Comparison of ENCODE assay signal across 1 cellular context in the genomic region with DNA sequence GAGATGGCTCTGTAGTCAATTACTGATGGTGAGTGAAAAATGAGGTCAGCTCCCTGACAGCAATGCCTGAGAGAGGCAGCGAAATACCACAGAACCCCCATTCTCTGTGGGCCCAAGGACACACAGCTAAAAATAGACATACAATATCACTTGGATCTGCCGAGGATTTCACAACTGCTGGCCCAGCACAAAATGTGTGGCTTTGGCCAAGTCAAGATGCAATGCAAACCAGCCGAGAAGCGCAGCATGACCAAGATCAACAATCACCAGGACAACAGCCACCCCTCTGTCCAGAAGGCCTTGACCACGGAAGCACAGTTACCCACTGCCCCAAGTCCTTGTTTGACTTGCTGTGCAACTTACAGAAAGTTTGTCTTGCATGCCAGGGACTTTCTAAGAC.
A peak's percentile ranks its signal among the peaks of the same experiment; 100 is the strongest.
TF ChIP-seq lines count a peak whose summit lies in the region.

No MANE protein-coding gene starts in this region.

TF ChIP-seq in HepG2, 621 proteins besides CTCF, POLR2A, EP300 and RAD21 (continued from another document and continues in another):
- no peak for TF ChIP-seq ZBTB40 (IDR thresholded peaks at IDR 0.05)
- TF ChIP-seq ZBTB40 (CRISPR knock-in tag; IDR thresholded peaks at IDR 0.05): no peak
- TF ChIP-seq RCOR2 (CRISPR knock-in tag; IDR thresholded peaks at IDR 0.05): peak; percentile 65; the same call in 1 of the 2 replicates
- 0 out of 2 replicates have a peak, but pooled peaks have one; percentile 9 for TF ChIP-seq SOX13 (IDR thresholded peaks at IDR 0.05)
- TF ChIP-seq SOX13 (CRISPR knock-in tag; conservative IDR thresholded peaks at IDR 0.05 in 1 of 2, IDR thresholded peaks at IDR 0.05 in 1 of 2): peak in 1 of 2 experiments; percentile 87; a peak in 2 of 4 replicates
- no peak for TF ChIP-seq ZNF737 (CRISPR knock-in tag; IDR thresholded peaks at IDR 0.05; ENCODE audit: borderline replicate concordance)
- TF ChIP-seq RNF2 (conservative IDR thresholded peaks at IDR 0.05; ENCODE audit: low read depth): no peak
- no peak for TF ChIP-seq HNF1B (CRISPR knock-in tag; IDR thresholded peaks at IDR 0.05)
- TF ChIP-seq ZNF543 (CRISPR knock-in tag; IDR thresholded peaks at IDR 0.05): 0 out of 2 replicates have a peak, but pooled peaks have one; percentile 56
- no peak for TF ChIP-seq ZNF558 (CRISPR knock-in tag; IDR thresholded peaks at IDR 0.05; ENCODE audit: borderline replicate concordance)
- no peak for TF ChIP-seq ATF5 (CRISPR knock-in tag; IDR thresholded peaks at IDR 0.05; ENCODE audit: low read depth)
- TF ChIP-seq MAFK (conservative IDR thresholded peaks at IDR 0.05 in 1 of 2, IDR thresholded peaks at IDR 0.05 in 1 of 2; ENCODE audit: low read length in 2 of 2): peak; percentile 22 to 38; a peak in 2 of 4 replicates
- no peak for TF ChIP-seq ZNF501 (CRISPR knock-in tag; IDR thresholded peaks at IDR 0.05)
- TF ChIP-seq PRDM4 (CRISPR knock-in tag; IDR thresholded peaks at IDR 0.05; ENCODE audit: borderline replicate concordance): no peak
- no peak for TF ChIP-seq FOXO4 (CRISPR knock-in tag; conservative IDR thresholded peaks at IDR 0.05)
- TF ChIP-seq ZSCAN25 (CRISPR knock-in tag; IDR thresholded peaks at IDR 0.05): no peak
- TF ChIP-seq GMEB2 (CRISPR knock-in tag; IDR thresholded peaks at IDR 0.05; ENCODE audit: low read depth): no peak
- TF ChIP-seq GATA4 (IDR thresholded peaks at IDR 0.05; ENCODE audit: borderline replicate concordance, low read depth): no peak
- no peak for TF ChIP-seq ZNF652 (CRISPR knock-in tag; IDR thresholded peaks at IDR 0.05; ENCODE audit: borderline replicate concordance, low read depth)
- TF ChIP-seq, protein P1, sequence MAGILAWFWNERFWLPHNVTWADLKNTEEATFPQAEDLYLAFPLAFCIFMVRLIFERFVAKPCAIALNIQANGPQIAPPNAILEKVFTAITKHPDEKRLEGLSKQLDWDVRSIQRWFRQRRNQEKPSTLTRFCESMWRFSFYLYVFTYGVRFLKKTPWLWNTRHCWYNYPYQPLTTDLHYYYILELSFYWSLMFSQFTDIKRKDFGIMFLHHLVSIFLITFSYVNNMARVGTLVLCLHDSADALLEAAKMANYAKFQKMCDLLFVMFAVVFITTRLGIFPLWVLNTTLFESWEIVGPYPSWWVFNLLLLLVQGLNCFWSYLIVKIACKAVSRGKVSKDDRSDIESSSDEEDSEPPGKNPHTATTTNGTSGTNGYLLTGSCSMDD (CRISPR knock-in tag; IDR thresholded peaks at IDR 0.05): no peak
- TF ChIP-seq CCDC6 (CRISPR knock-in tag; IDR thresholded peaks at IDR 0.05): 0 out of 2 replicates have a peak, but pooled peaks have one; percentile 27
- no peak for TF ChIP-seq ZZZ3 (CRISPR knock-in tag; IDR thresholded peaks at IDR 0.05; ENCODE audit: borderline replicate concordance)
- no peak for TF ChIP-seq ELF3 (CRISPR knock-in tag; IDR thresholded peaks at IDR 0.05)
- no peak for TF ChIP-seq CREB1 (IDR thresholded peaks at IDR 0.05)
- TF ChIP-seq CREB1 (CRISPR knock-in tag; IDR thresholded peaks at IDR 0.05): peak; percentile 62
- peak; percentile 82; the same call in 1 of the 2 replicates for TF ChIP-seq ZBTB26 (CRISPR knock-in tag; IDR thresholded peaks at IDR 0.05; ENCODE audit: borderline replicate concordance)
- TF ChIP-seq, protein P2, sequence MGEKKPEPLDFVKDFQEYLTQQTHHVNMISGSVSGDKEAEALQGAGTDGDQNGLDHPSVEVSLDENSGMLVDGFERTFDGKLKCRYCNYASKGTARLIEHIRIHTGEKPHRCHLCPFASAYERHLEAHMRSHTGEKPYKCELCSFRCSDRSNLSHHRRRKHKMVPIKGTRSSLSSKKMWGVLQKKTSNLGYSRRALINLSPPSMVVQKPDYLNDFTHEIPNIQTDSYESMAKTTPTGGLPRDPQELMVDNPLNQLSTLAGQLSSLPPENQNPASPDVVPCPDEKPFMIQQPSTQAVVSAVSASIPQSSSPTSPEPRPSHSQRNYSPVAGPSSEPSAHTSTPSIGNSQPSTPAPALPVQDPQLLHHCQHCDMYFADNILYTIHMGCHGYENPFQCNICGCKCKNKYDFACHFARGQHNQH (CRISPR knock-in tag; IDR thresholded peaks at IDR 0.05): no peak
- no peak for TF ChIP-seq ZNF224 (CRISPR knock-in tag; IDR thresholded peaks at IDR 0.05)
- no peak for TF ChIP-seq ZNF777 (CRISPR knock-in tag; IDR thresholded peaks at IDR 0.05)
- TF ChIP-seq HNRNPH1 (optimal IDR thresholded peaks at IDR 0.05; ENCODE audit: low read depth, low read length): no peak
- TF ChIP-seq RFXANK (CRISPR knock-in tag; IDR thresholded peaks at IDR 0.05): no peak
